ENCODE assay signal across 7 cellular contexts in genomic region chr15:84152381-84152979, GRCh38.
DNase-seq lines count a peak whose midpoint lies in the region; ATAC-seq, FAIRE-seq and TF ChIP-seq lines count a peak whose summit lies in the region.
"Not testable (repeated sequence)": the region's sequence is repeated elsewhere in the genome, so short reads cannot be mapped to it uniquely, and the experiment has no call there.

No MANE protein-coding gene starts in this region.

- H3K27me3 ChIP-seq in BLaER1; K562 (ENCODE audit: control insufficient read depth in 2 of 2, insufficient read depth in 2 of 2, low read length in 2 of 2); sigmoid colon: not testable (repeated sequence)

- H3K79me2 ChIP-seq in K562 (ENCODE audit: control insufficient read depth, insufficient read depth, low read length), result not testable (repeated sequence)

- not testable (repeated sequence) for TF ChIP-seq EP300 in K562 (IDR thresholded peaks at IDR 0.05; ENCODE audit: low read length); sigmoid colon (IDR thresholded peaks at IDR 0.05)

- H3K27ac ChIP-seq in BLaER1; K562 (ENCODE audit: extremely low read depth, low read depth, low read length); sigmoid colon: not testable (repeated sequence)

- DNase-seq in NB4 (ENCODE audit: low read depth), result peak; percentile 80
- peak; percentile 30 for DNase-seq in NCI-H2107 treated with DMSO at 0.1 percent for 48 hours (lab: John Stamatoyannopoulos, UW; ENCODE audit: unreplicated experiment)
- not testable (repeated sequence) for DNase-seq in K562 (ENCODE audit: extremely low read depth in 1 of 4, low spot score in 3 of 4); memory B cell (ENCODE audit: low spot score in 2 of 2)
- DNase-seq in Right ventricle myocardium inferior (ENCODE audit: missing footprints), result peak; percentile 55
- DNase-seq in sigmoid colon, result peak; percentile 40

- H3K36me3 Mint-ChIP-seq in memory B cell, result not testable (repeated sequence)

- H3K9me1 ChIP-seq in K562 (ENCODE audit: control insufficient read depth, insufficient read depth, low read length), result not testable (repeated sequence)

- H3K4me1 Mint-ChIP-seq in memory B cell, result not testable (repeated sequence)

- BruUV-seq in K562 (replicated peaks; lab: Mats Ljungman, UMichigan), result not testable (repeated sequence)

- not testable (repeated sequence) for H3K27me3 Mint-ChIP-seq in memory B cell

- WGBS in K562 (ENCODE audit: insufficient coverage, low coverage, missing lambda C conversion rate), result 48% methylated on average over 7 of the region's 8 CpGs
- 85 to 95% methylated on average over 8 of the region's 8 CpGs for WGBS in sigmoid colon, 2 donors

- not testable (repeated sequence) for H3K4me3 Mint-ChIP-seq in memory B cell

- intact Hi-C loops in K562 (cut with micrococcal nuclease); Right ventricle myocardium inferior (cut with DNase I); sigmoid colon (cut with DNase I): not testable (repeated sequence)

- POLR2A ChIA-PET in K562 (lab: Yijun Ruan, JAX), result not testable (repeated sequence)

- TF ChIP-seq CTCF in NB4 (IDR thresholded peaks at IDR 0.05; ENCODE audit: low read depth, low read length); K562 (IDR thresholded peaks at IDR 0.05 in 2 of 3, conservative IDR thresholded peaks at IDR 0.05 in 1 of 3; ENCODE audit: insufficient read depth in 2 of 3, low read depth in 1 of 3, low read length in 3 of 3); sigmoid colon (IDR thresholded peaks at IDR 0.05): not testable (repeated sequence)

- not testable (repeated sequence) for ATAC-seq in K562, Right ventricle myocardium inferior
- peak; percentile 67 for ATAC-seq in memory B cell (ENCODE audit: low read depth)

- FAIRE-seq in K562 (lab: Jason Lieb, UNC), result not testable (repeated sequence)

- not testable (repeated sequence) for H3K27ac Mint-ChIP-seq in memory B cell

- TF ChIP-seq POLR2A in NB4 (IDR thresholded peaks at IDR 0.05; ENCODE audit: extremely low read depth, insufficient read length); K562 (conservative IDR thresholded peaks at IDR 0.05); sigmoid colon (IDR thresholded peaks at IDR 0.05): not testable (repeated sequence)

- CTCF ChIA-PET in K562 (lab: Yijun Ruan, JAX; ENCODE audit: low intra/inter-chr PET ratio), result not testable (repeated sequence)

- not testable (repeated sequence) for H3K36me3 ChIP-seq in BLaER1; K562 (ENCODE audit: control insufficient read depth, insufficient read depth, low read length); sigmoid colon

- not testable (repeated sequence) for H3K4me3 ChIP-seq in BLaER1; NB4 (ENCODE audit: low read depth, low read length); K562; sigmoid colon

- H3K9me3 ChIP-seq in BLaER1; K562 (replicated peaks; ENCODE audit: control insufficient read depth, insufficient read depth, low read depth, low read length); sigmoid colon: not testable (repeated sequence)

- not testable (repeated sequence) for TF ChIP-seq RAD21 in K562 (CRISPR knock-in tag; conservative IDR thresholded peaks at IDR 0.05 in 1 of 2, IDR thresholded peaks at IDR 0.05 in 1 of 2)

- H4K20me1 ChIP-seq in BLaER1; K562 (replicated peaks; ENCODE audit: control insufficient read depth, insufficient read depth, low read length): not testable (repeated sequence)

- not testable (repeated sequence) for H3K9ac ChIP-seq in BLaER1; K562 (ENCODE audit: insufficient read depth in 1 of 2, low read depth in 2 of 2, low read length in 2 of 2)

- not testable (repeated sequence) for H2AFZ ChIP-seq in K562 (ENCODE audit: low read depth, low read length)

- in situ Hi-C loops in K562 (cut with MboI), result not testable (repeated sequence)

- H3K4me2 ChIP-seq in BLaER1, result peak overlapping the region; percentile 56
- H3K4me2 ChIP-seq in K562 (ENCODE audit: insufficient read depth, low read length), result not testable (repeated sequence)

- not testable (repeated sequence) for H3K9me3 Mint-ChIP-seq in memory B cell

- H3K4me1 ChIP-seq in BLaER1, result peaks cover 13% of the 10 kb centered on the region
- H3K4me1 ChIP-seq in K562 (replicated peaks in 1 of 2; ENCODE audit: control insufficient read depth in 2 of 2, insufficient read depth in 2 of 2, low read length in 2 of 2), result not testable (repeated sequence)
- peaks cover 0 to 11% (median 3%) of the 10 kb centered on the region in 4 donors for H3K4me1 ChIP-seq in sigmoid colon

TF ChIP-seq in K562, 482 proteins besides CTCF, POLR2A, EP300 and RAD21:
- TF ChIP-seq RBM25 (IDR thresholded peaks at IDR 0.05; ENCODE audit: low read depth, low read length, severe bottlenecking), result peak; percentile 23
- peak; percentile 22 for TF ChIP-seq ZFP36 (IDR thresholded peaks at IDR 0.05; ENCODE audit: low read depth, low read length, partially characterized antibody)
